In genomic region chr14:50231475-50232275, GRCh38 we compare ENCODE assay signal across 8 cellular contexts. TPM values are rescaled to one million over a fixed set of nuclear protein-coding genes. Genes with fewer than 3 reads are reported as not detected.
DNase-seq lines count a peak whose midpoint lies in the region; TF ChIP-seq lines count a peak whose summit lies in the region.

SOS2 (minus strand) TSS chr14:50231578; CDS start chr14:50231283, 295 bp downstream.

- H3F3A ChIP-seq in neural progenitor cell (ENCODE audit: low read depth): peaks cover 20% of the 10 kb centered on the region

- no peaks in the 10 kb centered on the region for H3K27me3 Mint-ChIP-seq in neural progenitor cell (ENCODE audit: insufficient read depth, low read depth)

- H2AFZ ChIP-seq in neural progenitor cell (replicated peaks): peak within 1 kb of the TSS; percentile 95

- peaks cover 9% of the 10 kb centered on the region for H3K4me1 ChIP-seq in neural progenitor cell

- peaks cover 2% of the 10 kb centered on the region for H4K20me1 ChIP-seq in neural progenitor cell (ENCODE audit: low read depth)

- peak within 1 kb of the TSS; percentile 85 for H3K4me3 ChIP-seq in LNCaP clone FGC (ENCODE audit: low read depth, low read length)
- peak within 1 kb of the TSS; percentile 78 for H3K4me3 ChIP-seq in fibroblast of villous mesenchyme (ENCODE audit: low read depth, low read length)
- H3K4me3 ChIP-seq in neural progenitor cell: peak within 1 kb of the TSS; percentile 98

- H3K79me2 ChIP-seq in neural progenitor cell (ENCODE audit: low read depth): peaks cover 37% of the 10 kb centered on the region

- DNase-seq in ELR (ENCODE audit: low read depth): peak; percentile 87
- peak; percentile 70 for DNase-seq in H4 (ENCODE audit: low spot score)
- DNase-seq in LNCaP clone FGC (ENCODE audit: low read depth): no peak
- peak; percentile 77 to 93 for DNase-seq in SHP77 (lab: John Stamatoyannopoulos, UW)
- peak; percentile 81 for DNase-seq in activated gamma-delta T cell (lab: John Stamatoyannopoulos, UW)
- peak; percentile 84 for DNase-seq in fibroblast of villous mesenchyme (ENCODE audit: low read depth)
- DNase-seq in neural progenitor cell (ENCODE audit: low spot score): peak; percentile 97
- DNase-seq in stromal cell of bone marrow (ENCODE audit: low read depth): peak; percentile 77

- peaks cover 4% of the 10 kb centered on the region for H3K36me3 ChIP-seq in neural progenitor cell

- H3K27ac ChIP-seq in neural progenitor cell: peak within 1 kb of the TSS; percentile 88

- H3K27me3 ChIP-seq in neural progenitor cell: peaks cover 12% of the 10 kb centered on the region

- peak within 1 kb of the TSS; percentile 90 for H3K27ac Mint-ChIP-seq in neural progenitor cell

- H3K9ac ChIP-seq in neural progenitor cell: peak within 1 kb of the TSS; percentile 57

- no peaks in the 10 kb centered on the region for H3K9me3 ChIP-seq in neural progenitor cell (ENCODE audit: low read depth)

- peaks cover 25% of the 10 kb centered on the region for H3K4me1 Mint-ChIP-seq in neural progenitor cell

- peaks cover 8% of the 10 kb centered on the region for H3K36me3 Mint-ChIP-seq in neural progenitor cell

- TF ChIP-seq CTCF in LNCaP clone FGC (IDR thresholded peaks at IDR 0.05; ENCODE audit: control insufficient read depth, extremely low read depth, insufficient read depth): no peak
- TF ChIP-seq CTCF in fibroblast of villous mesenchyme (IDR thresholded peaks at IDR 0.05; ENCODE audit: insufficient read depth, low read depth, low read length): no peak
- TF ChIP-seq CTCF in neural progenitor cell (IDR thresholded peaks at IDR 0.05): peak; percentile 13

- peak within 1 kb of the TSS; percentile 97 for H3K4me3 Mint-ChIP-seq in neural progenitor cell

- H3K4me2 ChIP-seq in neural progenitor cell: peak within 1 kb of the TSS; percentile 91

- H3K9me3 Mint-ChIP-seq in neural progenitor cell: peaks cover 6% of the 10 kb centered on the region

RNA-seq across cellular contexts. Expression of gene SOS2, which starts in this region (rescaled TPM):
- total RNA-seq in H4 (2014; rRNA removed; shearing (Covaris generic)): 13.4 and 16.8 TPM in 2 replicates
- total RNA-seq in fibroblast of villous mesenchyme (24.5 and 27.2 TPM in 2 replicates), neural progenitor cell (ENCODE audit: low replicate concordance) (18.3 and 32.3 TPM in 2 replicates)
